ENCODE assay signal across 9 cellular contexts in the genomic region with DNA sequence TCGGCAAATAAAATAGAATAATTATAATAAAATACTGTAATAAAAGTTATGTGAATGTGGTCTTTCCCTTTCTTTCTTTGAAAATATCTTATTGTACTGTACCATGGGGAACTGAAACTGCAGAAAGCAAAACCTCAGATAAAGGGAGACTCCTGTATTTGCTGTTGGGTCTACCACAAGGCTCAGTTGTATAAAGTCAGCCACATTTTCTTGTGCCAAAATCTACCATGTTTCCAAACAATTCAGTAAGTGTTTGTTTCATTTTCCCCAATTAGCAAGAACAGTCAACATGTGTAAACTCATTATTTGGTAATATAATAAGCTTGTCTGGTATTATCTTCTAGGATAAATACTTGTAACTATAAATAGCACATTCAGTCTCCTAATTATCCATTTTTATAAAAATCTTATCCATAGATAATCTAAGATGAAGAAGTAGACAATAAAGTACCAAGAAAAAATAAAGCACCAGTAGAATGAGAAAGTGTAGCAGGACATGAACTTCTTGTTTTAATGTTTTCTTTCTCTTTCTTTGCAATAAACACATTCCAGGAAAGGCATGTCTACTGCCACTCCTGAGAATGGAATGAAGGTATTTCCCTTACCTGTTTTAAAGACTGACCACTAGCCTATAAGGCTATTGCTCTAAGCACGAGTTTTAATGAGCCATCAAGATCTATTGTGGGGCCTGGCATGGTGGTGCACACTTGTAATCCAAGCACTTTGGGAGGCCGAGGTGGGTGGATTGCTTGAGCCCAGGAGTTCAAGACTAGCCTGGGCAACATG. TPM values are rescaled to one million over a fixed set of nuclear protein-coding genes. Genes with fewer than 3 reads are reported as not detected.
DNase-seq lines count a peak whose midpoint lies in the region; ATAC-seq and TF ChIP-seq lines count a peak whose summit lies in the region.
"Had no signal": no experiment of that assay in that cellular context is flagged by ENCODE, and none has a peak within 500 bp of the region (broad histone marks: within the 10 kb centered on the region; RNA-seq: fewer than 3 reads in every experiment).

No MANE protein-coding gene starts in this region.

- CTCF ChIA-PET in activated CD8-positive, alpha-beta T cell treated with anti-CD3 and anti-CD28 coated beads, Interleukin-2, amount 10 ng/mL, durations not matched to agents 7 days and 5 days (lab: Charles Lee) = no interaction called here

- H3K36me3 Mint-ChIP-seq in type B pancreatic cell = no peaks in the 10 kb centered on the region
- no peaks in the 10 kb centered on the region for H3K36me3 Mint-ChIP-seq in activated CD8-positive, alpha-beta T cell treated with anti-CD3 and anti-CD28 coated beads, Interleukin-2, amount 10 ng/mL, durations not matched to agents 7 days and 5 days (ENCODE audit: low read depth)
- H3K36me3 Mint-ChIP-seq in natural killer cell treated with Interleukin-12 subunit alpha and Interleukin-12 subunit beta and Interleukin-15 and Interleukin-18, amount 100 ng/mL, for 72 hours = no peaks in the 10 kb centered on the region

- no peaks in the 10 kb centered on the region for H3K27me3 Mint-ChIP-seq in type B pancreatic cell
- peaks cover 18% of the 10 kb centered on the region for H3K27me3 Mint-ChIP-seq in activated CD8-positive, alpha-beta T cell treated with anti-CD3 and anti-CD28 coated beads, Interleukin-2, amount 10 ng/mL, durations not matched to agents 7 days and 5 days (ENCODE audit: low read depth)
- H3K27me3 Mint-ChIP-seq in natural killer cell treated with Interleukin-12 subunit alpha and Interleukin-12 subunit beta and Interleukin-15 and Interleukin-18, amount 100 ng/mL, for 72 hours = peaks cover 8 to 25% of the 10 kb centered on the region in 2 donors

- TF ChIP-seq CTCF in type B pancreatic cell (conservative IDR thresholded peaks at IDR 0.05) = no peak

- peak; percentile 79 for DNase-seq in NOMO-1 treated with DMSO at 0.1 percent for 48 hours (lab: John Stamatoyannopoulos, UW; ENCODE audit: unreplicated experiment)
- no peak for DNase-seq in type B pancreatic cell (ENCODE audit: extremely low spot score, unreplicated experiment)
- DNase-seq in activated CD8-positive, alpha-beta T cell treated with anti-CD3 and anti-CD28 coated beads, Interleukin-2, amount 10 ng/mL, durations not matched to agents 7 days and 5 days = no peak
- no peak for DNase-seq in natural killer cell treated with Interleukin-12 subunit alpha and Interleukin-12 subunit beta and Interleukin-15 and Interleukin-18, amount 100 ng/mL, for 72 hours (ENCODE audit: low spot score)
- no peak for DNase-seq in NCI-H2107 treated with DMSO at 0.1 percent for 48 hours (lab: John Stamatoyannopoulos, UW; ENCODE audit: unreplicated experiment)
- DNase-seq: cerebellar nuclear complex, NCI-H2029 treated with DMSO at 0.1 percent for 48 hours had no signal

- H3K4me3 Mint-ChIP-seq in type B pancreatic cell = no peak overlapping the region
- no peak overlapping the region for H3K4me3 Mint-ChIP-seq in activated CD8-positive, alpha-beta T cell treated with anti-CD3 and anti-CD28 coated beads, Interleukin-2, amount 10 ng/mL, durations not matched to agents 7 days and 5 days
- H3K4me3 Mint-ChIP-seq in natural killer cell treated with Interleukin-12 subunit alpha and Interleukin-12 subunit beta and Interleukin-15 and Interleukin-18, amount 100 ng/mL, for 72 hours = no peak overlapping the region

- ATAC-seq in GM19452 (IDR thresholded peaks at IDR 0.05; ENCODE audit: unreplicated experiment) (peak; percentile 85), HG03025 (IDR thresholded peaks at IDR 0.05; ENCODE audit: low FRiP score, unreplicated experiment) (peak; percentile 94)
- no peak for ATAC-seq in activated CD8-positive, alpha-beta T cell treated with anti-CD3 and anti-CD28 coated beads, Interleukin-2, amount 10 ng/mL, durations not matched to agents 7 days and 5 days
- no peak for ATAC-seq in natural killer cell treated with Interleukin-12 subunit alpha and Interleukin-12 subunit beta and Interleukin-15 and Interleukin-18, amount 100 ng/mL, for 72 hours

- no peaks in the 10 kb centered on the region for H3K4me1 Mint-ChIP-seq in type B pancreatic cell (ENCODE audit: unreplicated experiment)
- no peaks in the 10 kb centered on the region for H3K4me1 Mint-ChIP-seq in activated CD8-positive, alpha-beta T cell treated with anti-CD3 and anti-CD28 coated beads, Interleukin-2, amount 10 ng/mL, durations not matched to agents 7 days and 5 days (ENCODE audit: low read depth)
- no peaks in the 10 kb centered on the region for H3K4me1 Mint-ChIP-seq in natural killer cell treated with Interleukin-12 subunit alpha and Interleukin-12 subunit beta and Interleukin-15 and Interleukin-18, amount 100 ng/mL, for 72 hours (ENCODE audit: low read depth in 2 of 2)

- POLR2A ChIA-PET in activated CD8-positive, alpha-beta T cell treated with anti-CD3 and anti-CD28 coated beads, Interleukin-2, amount 10 ng/mL, durations not matched to agents 7 days and 5 days (lab: Charles Lee) = no interaction called here

- peak overlapping the region; percentile 93 for H3K27ac Mint-ChIP-seq in type B pancreatic cell
- H3K27ac Mint-ChIP-seq in activated CD8-positive, alpha-beta T cell treated with anti-CD3 and anti-CD28 coated beads, Interleukin-2, amount 10 ng/mL, durations not matched to agents 7 days and 5 days = no peak overlapping the region
- no peak overlapping the region for H3K27ac Mint-ChIP-seq in natural killer cell treated with Interleukin-12 subunit alpha and Interleukin-12 subunit beta and Interleukin-15 and Interleukin-18, amount 100 ng/mL, for 72 hours

- H3K9me3 Mint-ChIP-seq in type B pancreatic cell = peaks cover 5% of the 10 kb centered on the region
- no peaks in the 10 kb centered on the region for H3K9me3 Mint-ChIP-seq in activated CD8-positive, alpha-beta T cell treated with anti-CD3 and anti-CD28 coated beads, Interleukin-2, amount 10 ng/mL, durations not matched to agents 7 days and 5 days (ENCODE audit: insufficient read depth)
- no peaks in the 10 kb centered on the region for H3K9me3 Mint-ChIP-seq in natural killer cell treated with Interleukin-12 subunit alpha and Interleukin-12 subunit beta and Interleukin-15 and Interleukin-18, amount 100 ng/mL, for 72 hours

RNA-seq across cellular contexts. Expression of gene OTUD4, which starts 15.0 kb away (rescaled TPM):
- total RNA-seq in type B pancreatic cell (ENCODE audit: low replicate concordance) = 38.8 and 39.0 TPM in 2 replicates
- total RNA-seq in activated CD8-positive, alpha-beta T cell treated with anti-CD3 and anti-CD28 coated beads, Interleukin-2, amount 10 ng/mL, durations not matched to agents 7 days and 5 days = 10 to 100 TPM; 39.4 to 43.6 TPM
- 10 to 100 TPM; 44.1 to 60.8 TPM for total RNA-seq in natural killer cell treated with Interleukin-12 subunit alpha and Interleukin-12 subunit beta and Interleukin-15 and Interleukin-18, amount 100 ng/mL, for 72 hours

Comparison
In these comparisons a context has a peak if more than half of its experiments do, and no peak if none do; other contexts are left out.
1. ATAC-seq: peak in GM19452 (single experiment) and HG03025 (single experiment); none in activated CD8-positive, alpha-beta T cell treated with anti-CD3 and anti-CD28 coated beads, Interleukin-2, amount 10 ng/mL, durations not matched to agents 7 days and 5 days (single experiment) and natural killer cell treated with Interleukin-12 subunit alpha and Interleukin-12 subunit beta and Interleukin-15 and Interleukin-18, amount 100 ng/mL, for 72 hours (0 of 2).